Comparison of ENCODE assay signal across 9 cellular contexts in genomic region chr21:36763305-36763704, GRCh38.
"Had no signal": no experiment of that assay in that cellular context is flagged by ENCODE, and none has a peak within 500 bp of the region (broad histone marks: within the 10 kb centered on the region; RNA-seq: fewer than 3 reads in every experiment).

No MANE protein-coding gene starts in this region.

- H3K4me2 ChIP-seq: KMS-11 had no signal

- H2AFZ ChIP-seq: GM23248 had no signal

- DNase-seq: GM23248, GOT3, H7, HFFc6, KBM-7 had no signal

- H3K36me3 ChIP-seq: HAP-1 had no signal

- H3K4me1 ChIP-seq: HAP-1 had no signal

- H3K9ac ChIP-seq: GM23248, KMS-11 had no signal

- H3K4me3 ChIP-seq: GM23248, HAP-1 had no signal

- ATAC-seq: HCT116 had no signal

- H3K27ac ChIP-seq: GM23248, KMS-11 had no signal

- FAIRE-seq: HTR-8/SVneo had no signal

- H3K9me3 ChIP-seq: HAP-1 had no signal
